ENCODE assay signal across 8 cellular contexts in the genomic region with DNA sequence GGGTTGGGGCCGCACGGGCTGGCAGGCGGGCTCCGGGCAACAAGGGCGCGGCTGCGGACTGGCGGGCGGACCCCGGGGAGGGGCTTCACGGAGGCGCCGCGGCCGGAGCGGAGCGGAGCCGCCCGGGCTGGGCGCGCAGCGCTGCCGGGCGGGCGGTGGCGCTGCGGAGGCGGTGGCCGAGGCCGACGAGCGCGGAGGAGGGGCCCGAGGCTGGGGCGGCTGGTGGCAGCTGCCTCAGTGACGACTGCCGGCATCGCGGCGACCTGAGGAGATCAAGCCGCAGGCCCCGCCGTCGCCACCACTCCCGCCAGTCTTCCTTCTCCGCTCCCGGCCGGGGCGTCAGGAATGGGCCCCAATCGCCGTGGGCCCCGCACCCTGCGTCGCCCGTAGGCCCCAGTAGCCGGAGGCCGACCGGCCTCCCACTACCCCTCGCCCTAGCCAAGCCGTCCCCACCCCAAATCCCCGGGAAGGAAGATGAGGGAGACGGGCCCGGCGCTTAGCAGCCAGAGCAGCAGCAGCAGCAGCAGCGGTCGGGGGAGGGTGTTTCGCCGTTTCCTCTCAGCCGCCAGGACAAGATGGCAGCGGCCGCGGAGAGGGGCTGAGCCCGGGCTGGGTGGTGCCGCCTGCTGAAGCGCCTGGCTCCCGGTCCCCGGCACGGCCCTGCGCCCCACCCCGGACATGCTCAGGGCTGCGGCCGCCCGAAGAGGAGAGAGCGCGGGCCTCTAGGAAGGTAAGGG. TPM values are rescaled to one million over a fixed set of nuclear protein-coding genes. Genes with fewer than 3 reads are reported as not detected.
A peak's percentile ranks its signal among the peaks of the same experiment; 100 is the strongest.
DNase-seq lines count a peak whose midpoint lies in the region; ATAC-seq and TF ChIP-seq lines count a peak whose summit lies in the region.

A gene (plus strand): TSS at position 222 of the 737 bp plus-strand sequence.

- ATAC-seq in HG02759 (IDR thresholded peaks at IDR 0.05; ENCODE audit: unreplicated experiment): peak; percentile 87
- peak; percentile 90 to 93 for ATAC-seq in right cardiac atrium

- H3K27ac ChIP-seq in right cardiac atrium (ENCODE audit: low read length) (peak within 1 kb of the TSS; percentile 100), rectal smooth muscle tissue (ENCODE audit: low read depth, low read length) (peak within 1 kb of the TSS; percentile 100), uterus (peak within 1 kb of the TSS; percentile 99 to 100)

- peak; percentile 75 to 93 for TF ChIP-seq POLR2A in uterus (IDR thresholded peaks at IDR 0.05)

- peaks cover 31% of the 10 kb centered on the region for H3K4me1 Mint-ChIP-seq in T-helper 2 cell treated with Interferon-gamma antibody and Interleukin-4, amounts not matched to agents 5 μg/mL and 100 μg/mL, for 36 hours (ENCODE audit: low read depth)

- peak within 1 kb of the TSS; percentile 99 for H3K27ac Mint-ChIP-seq in T-helper 2 cell treated with Interferon-gamma antibody and Interleukin-4, amounts not matched to agents 5 μg/mL and 100 μg/mL, for 36 hours

- H3K4me3 Mint-ChIP-seq in T-helper 2 cell treated with Interferon-gamma antibody and Interleukin-4, amounts not matched to agents 5 μg/mL and 100 μg/mL, for 36 hours: peak within 1 kb of the TSS; percentile 98

- H3K27me3 ChIP-seq in right cardiac atrium (ENCODE audit: control insufficient read depth, insufficient read depth) (no peaks in the 10 kb centered on the region), rectal smooth muscle tissue (ENCODE audit: control insufficient read depth, insufficient read depth, low read length) (no peaks in the 10 kb centered on the region), uterus (no peaks in the 10 kb centered on the region)

- H3K27me3 Mint-ChIP-seq in T-helper 2 cell treated with Interferon-gamma antibody and Interleukin-4, amounts not matched to agents 5 μg/mL and 100 μg/mL, for 36 hours (ENCODE audit: low read depth): no peaks in the 10 kb centered on the region

- H3K4me1 ChIP-seq in right cardiac atrium (ENCODE audit: control insufficient read depth, insufficient read depth, low read length) (no peaks in the 10 kb centered on the region), rectal smooth muscle tissue (ENCODE audit: control insufficient read depth, insufficient read depth, low read length) (peaks cover 13% of the 10 kb centered on the region), uterus (no peaks in the 10 kb centered on the region)

- H3K36me3 ChIP-seq in rectal smooth muscle tissue (ENCODE audit: control insufficient read depth, insufficient read depth, low read length) (no peaks in the 10 kb centered on the region), uterus (no peaks in the 10 kb centered on the region)

- H3K9me3 ChIP-seq in right cardiac atrium (ENCODE audit: control insufficient read depth, low read length) (no peaks in the 10 kb centered on the region), uterus (no peaks in the 10 kb centered on the region)

- in situ Hi-C loops in GM13976 (cut with MboI; ENCODE audit: low sequenced_read_pairs, unreplicated experiment): no loop called here

- DNase-seq in GM13976 (ENCODE audit: low spot score) (peak; percentile 93), NCI-H128 (lab: John Stamatoyannopoulos, UW; ENCODE audit: unreplicated experiment) (peak; percentile 64), anterior cingulate cortex (lab: John Stamatoyannopoulos, UW) (peak in 57 of 58 donors; percentile 28 to 88 (median 75)), right cardiac atrium (peak; percentile 89 to 95 (median 95)), uterus (peak; percentile 78 to 83)
- peak; percentile 82 for DNase-seq in T-helper 2 cell treated with Interferon-gamma antibody and Interleukin-4, amounts not matched to agents 5 μg/mL and 100 μg/mL, for 36 hours (ENCODE audit: low spot score)

- peak; percentile 74 for TF ChIP-seq CTCF in GM13976 (IDR thresholded peaks at IDR 0.05; ENCODE audit: borderline replicate concordance, control extremely low read depth, extremely low read depth, insufficient read depth, missing control alignments)
- peak in 3 of 4 experiments; percentile 47 to 65 (median 62) for TF ChIP-seq CTCF in uterus (IDR thresholded peaks at IDR 0.05)

- peaks cover 13% of the 10 kb centered on the region for H3K36me3 Mint-ChIP-seq in T-helper 2 cell treated with Interferon-gamma antibody and Interleukin-4, amounts not matched to agents 5 μg/mL and 100 μg/mL, for 36 hours (ENCODE audit: low read depth)

- H3K9ac ChIP-seq in rectal smooth muscle tissue (ENCODE audit: low read length): peak within 1 kb of the TSS; percentile 99

- H3K4me3 ChIP-seq in right cardiac atrium (ENCODE audit: low read length) (peak within 1 kb of the TSS; percentile 90), rectal smooth muscle tissue (ENCODE audit: low read length) (peak within 1 kb of the TSS; percentile 79), uterus (peak within 1 kb of the TSS; percentile 90 to 93)

- WGBS in right cardiac atrium: under 1% methylated on average over 85 of the region's 85 CpGs

- intact Hi-C loops in right cardiac atrium (cut with DNase I): loop anchor here (5.0 to 10.0 kb wide), 2 partner anchors 70 to 93 kb away; a partner anchor contains a TSS
- intact Hi-C loops in uterus (cut with DNase I; ENCODE audit: low total_unique reads): no loop called here

- peaks cover 4% of the 10 kb centered on the region for H3K9me3 Mint-ChIP-seq in T-helper 2 cell treated with Interferon-gamma antibody and Interleukin-4, amounts not matched to agents 5 μg/mL and 100 μg/mL, for 36 hours

RNA-seq across cellular contexts. Expression of the gene that starts here (rescaled TPM):
- 100 to 1,000 TPM; 207 to 272 (median 234) TPM for total RNA-seq in right cardiac atrium
- 32.0 TPM for polyA plus RNA-seq in right cardiac atrium
- total RNA-seq in uterus: 100 to 1,000 TPM; 267 to 391 (median 316) TPM

Comparison
In these comparisons a context has a peak if more than half of its experiments do, and no peak if none do; other contexts are left out.
1. Peak in every context shown above with its lines: DNase-seq, ATAC-seq, H3K4me3 ChIP-seq and H3K27ac ChIP-seq.